ENCODE assay signal across 7 cellular contexts in genomic region chr6:7313505-7314165, GRCh38. TPM values are rescaled to one million over a fixed set of nuclear protein-coding genes. Genes with fewer than 3 reads are reported as not detected.
DNase-seq lines count a peak whose midpoint lies in the region; ATAC-seq lines count a peak whose summit lies in the region.

No MANE protein-coding gene starts in this region.

- peaks cover 1 to 3% of the 10 kb centered on the region in 2 donors for H3K9me3 Mint-ChIP-seq in activated T-cell treated with anti-CD3 and anti-CD28 coated beads, Interleukin-2, amount 50 U/mL, for 72 hours
- no peaks in the 10 kb centered on the region for H3K9me3 Mint-ChIP-seq in immature natural killer cell

- no peak for DNase-seq in activated T-cell treated with anti-CD3 and anti-CD28 coated beads, Interleukin-2, amount 50 U/mL, for 72 hours
- no peak for DNase-seq in immature natural killer cell
- no peak for DNase-seq in RPMI8226
- no peak for DNase-seq in NK-92 treated with Interleukin-12 subunit alpha and Interleukin-12 subunit beta, amount 100 ng/mL, for 24 hours (lab: John Stamatoyannopoulos, UW)

- H3K36me3 Mint-ChIP-seq in activated T-cell treated with anti-CD3 and anti-CD28 coated beads, Interleukin-2, amount 50 U/mL, for 72 hours (ENCODE audit: insufficient read depth in 2 of 2), result peaks cover 16 to 23% of the 10 kb centered on the region in 2 donors
- H3K36me3 Mint-ChIP-seq in immature natural killer cell, result peaks cover 3 to 12% (median 6%) of the 10 kb centered on the region in 3 donors

- peak; percentile 1 for ATAC-seq in HG03159 (IDR thresholded peaks at IDR 0.05; ENCODE audit: unreplicated experiment)
- ATAC-seq in activated T-cell treated with anti-CD3 and anti-CD28 coated beads, Interleukin-2, amount 50 U/mL, for 72 hours (replicated peaks in 1 of 2), result no peak
- ATAC-seq in GM18909 (IDR thresholded peaks at IDR 0.05; ENCODE audit: poor library complexity, unreplicated experiment), result no peak

- peak overlapping the region; percentile 90 for H3K27ac ChIP-seq in subcutaneous abdominal adipose tissue (ENCODE audit: low read depth, low read length)

- peaks cover 5 to 36% (median 23%) of the 10 kb centered on the region in 5 donors for H3K4me1 ChIP-seq in subcutaneous abdominal adipose tissue (ENCODE audit: control insufficient read depth in 5 of 5, insufficient read depth in 5 of 5, low read length in 5 of 5)

- H3K4me3 Mint-ChIP-seq in activated T-cell treated with anti-CD3 and anti-CD28 coated beads, Interleukin-2, amount 50 U/mL, for 72 hours, result peak overlapping the region; percentile 94 to 100
- peak overlapping the region; percentile 93 to 98 (median 95) for H3K4me3 Mint-ChIP-seq in immature natural killer cell

- no peaks in the 10 kb centered on the region for H3K9me3 ChIP-seq in subcutaneous abdominal adipose tissue (ENCODE audit: control insufficient read depth in 5 of 5, low read length in 5 of 5)

- H3K27me3 Mint-ChIP-seq in activated T-cell treated with anti-CD3 and anti-CD28 coated beads, Interleukin-2, amount 50 U/mL, for 72 hours (ENCODE audit: low read depth), result no peaks in the 10 kb centered on the region
- H3K27me3 Mint-ChIP-seq in immature natural killer cell (ENCODE audit: low read depth in 3 of 3), result peaks cover 4 to 18% (median 6%) of the 10 kb centered on the region in 3 donors

- peaks cover 29% of the 10 kb centered on the region for H3K4me1 Mint-ChIP-seq in activated T-cell treated with anti-CD3 and anti-CD28 coated beads, Interleukin-2, amount 50 U/mL, for 72 hours (ENCODE audit: low read depth)
- H3K4me1 Mint-ChIP-seq in immature natural killer cell, result peaks cover 50 to 58% of the 10 kb centered on the region in 2 donors

- H3K4me3 ChIP-seq in subcutaneous abdominal adipose tissue (ENCODE audit: low read depth in 1 of 5, low read length in 5 of 5), result peak overlapping the region; percentile 70 to 97 (median 95)

- no peaks in the 10 kb centered on the region for H3K27me3 ChIP-seq in subcutaneous abdominal adipose tissue (ENCODE audit: control insufficient read depth in 5 of 5, insufficient read depth in 4 of 5, low read length in 5 of 5)

- H3K27ac Mint-ChIP-seq in activated T-cell treated with anti-CD3 and anti-CD28 coated beads, Interleukin-2, amount 50 U/mL, for 72 hours, result peak overlapping the region; percentile 89
- peak overlapping the region; percentile 84 to 94 (median 92) for H3K27ac Mint-ChIP-seq in immature natural killer cell

- H3K9ac ChIP-seq in subcutaneous abdominal adipose tissue (ENCODE audit: low read length in 5 of 5), result peak overlapping the region; percentile 60 to 93 (median 82)

- H3K36me3 ChIP-seq in subcutaneous abdominal adipose tissue (ENCODE audit: control insufficient read depth in 5 of 5, insufficient read depth in 5 of 5, low read length in 5 of 5), result peaks cover 9 to 12% (median 10%) of the 10 kb centered on the region in 5 donors

RNA-seq across cellular contexts. Expression of gene SSR1, which starts 0.6 kb away (rescaled TPM):
- 100 to 1,000 TPM; 127 to 154 TPM for total RNA-seq in activated T-cell treated with anti-CD3 and anti-CD28 coated beads, Interleukin-2, amount 50 U/mL, for 72 hours
- polyA plus RNA-seq in immature natural killer cell, result 100 to 1,000 TPM; 134 to 247 (median 207) TPM
